Comparison of ENCODE assay signal across 20 cellular contexts in genomic region chr7:54897891-54898290, GRCh38.
DNase-seq lines count a peak whose midpoint lies in the region; TF ChIP-seq lines count a peak whose summit lies in the region.
"Had no signal": no experiment of that assay in that cellular context is flagged by ENCODE, and none has a peak within 500 bp of the region (broad histone marks: within the 10 kb centered on the region; RNA-seq: fewer than 3 reads in every experiment).

No MANE protein-coding gene starts in this region.

- H3K79me2 ChIP-seq in GM23248 (ENCODE audit: insufficient read depth) = no peaks in the 10 kb centered on the region

- intact Hi-C loops in activated T-helper 2 cell treated with anti-CD3 and anti-CD28 coated beads, Interferon-gamma antibody, Interleukin-2, Interleukin-4, amounts not matched to agents 10 μg/mL and 5 μg/mL and 100 μg/mL, durations not matched to agents 14 hours and 24 hours and 36 hours (cut with micrococcal nuclease) = no loop called here

- H3K9me3 ChIP-seq in GM23248 (ENCODE audit: low read depth) (no peaks in the 10 kb centered on the region), subcutaneous abdominal adipose tissue (ENCODE audit: control insufficient read depth in 5 of 5, low read length in 5 of 5) (no peaks in the 10 kb centered on the region)
- H3K9me3 ChIP-seq: BE2C, Peyer's patch, SJSA1 had no signal

- H3F3A ChIP-seq in GM23248 (ENCODE audit: insufficient read depth) = 0 out of 2 replicates have a peak, but pooled peaks cover 7% of the 10 kb centered on the region

- in situ Hi-C loops in GM23248 (cut with MboI) = no loop called here

- H2AFZ ChIP-seq in GM23248 = no peak overlapping the region

- no peaks in the 10 kb centered on the region for H3K27me3 Mint-ChIP-seq in activated T-helper 2 cell treated with anti-CD3 and anti-CD28 coated beads, Interferon-gamma antibody, Interleukin-2, Interleukin-4, amounts not matched to agents 10 μg/mL and 5 μg/mL and 100 μg/mL, durations not matched to agents 14 hours and 24 hours and 36 hours (ENCODE audit: low read depth)

- H3K4me1 Mint-ChIP-seq in activated T-helper 2 cell treated with anti-CD3 and anti-CD28 coated beads, Interferon-gamma antibody, Interleukin-2, Interleukin-4, amounts not matched to agents 10 μg/mL and 5 μg/mL and 100 μg/mL, durations not matched to agents 14 hours and 24 hours and 36 hours (ENCODE audit: low read depth) = no peaks in the 10 kb centered on the region

- H3K27ac ChIP-seq in GM23248 = no peak overlapping the region
- peak overlapping the region; percentile 23 for H3K27ac ChIP-seq in subcutaneous abdominal adipose tissue (ENCODE audit: low read depth, low read length)
- H3K27ac ChIP-seq: Peyer's patch, SJSA1 had no signal

- H3K36me3 ChIP-seq in GM23248 (ENCODE audit: low read depth) (no peaks in the 10 kb centered on the region), subcutaneous abdominal adipose tissue (ENCODE audit: control insufficient read depth in 5 of 5, insufficient read depth in 5 of 5, low read length in 5 of 5) (no peaks in the 10 kb centered on the region)
- H3K36me3 ChIP-seq: BE2C, Peyer's patch, SJSA1 had no signal

- H3K9ac ChIP-seq in GM23248 (no peak overlapping the region), subcutaneous abdominal adipose tissue (ENCODE audit: low read length in 5 of 5) (no peak overlapping the region)

- no peaks in the 10 kb centered on the region for H3K9me2 ChIP-seq in GM23248 (ENCODE audit: insufficient read depth)

- WGBS in GM23248 (ENCODE audit: low coverage in 1 of 2, low lambda C conversion rate in 2 of 2, missing lambda C conversion rate in 2 of 2), 2 experiments = 25 to 30% methylated on average over 2 of the region's 2 CpGs

- H3K9me3 Mint-ChIP-seq in activated T-helper 2 cell treated with anti-CD3 and anti-CD28 coated beads, Interferon-gamma antibody, Interleukin-2, Interleukin-4, amounts not matched to agents 10 μg/mL and 5 μg/mL and 100 μg/mL, durations not matched to agents 14 hours and 24 hours and 36 hours = no peaks in the 10 kb centered on the region
- H3K9me3 Mint-ChIP-seq: HFFc6 had no signal

- no peak overlapping the region for H3K4me2 ChIP-seq in GM23248 (ENCODE audit: unreplicated experiment)

- H3K36me3 Mint-ChIP-seq in activated T-helper 2 cell treated with anti-CD3 and anti-CD28 coated beads, Interferon-gamma antibody, Interleukin-2, Interleukin-4, amounts not matched to agents 10 μg/mL and 5 μg/mL and 100 μg/mL, durations not matched to agents 14 hours and 24 hours and 36 hours (ENCODE audit: low read depth) = no peaks in the 10 kb centered on the region

- H3K4me1 ChIP-seq in GM23248 (ENCODE audit: insufficient read depth) (0 out of 2 replicates have a peak, but pooled peaks cover 7% of the 10 kb centered on the region), subcutaneous abdominal adipose tissue (ENCODE audit: control insufficient read depth in 5 of 5, insufficient read depth in 5 of 5, low read length in 5 of 5) (peaks cover 0 to 4% (median 0%) of the 10 kb centered on the region in 5 donors)
- H3K4me1 ChIP-seq: BE2C, Peyer's patch, SJSA1 had no signal

- no peak for TF ChIP-seq CTCF in fibroblast of mammary gland (conservative IDR thresholded peaks at IDR 0.05; ENCODE audit: control insufficient read depth, insufficient read depth, low read depth, low read length)

- no peak overlapping the region for H3K27ac Mint-ChIP-seq in activated T-helper 2 cell treated with anti-CD3 and anti-CD28 coated beads, Interferon-gamma antibody, Interleukin-2, Interleukin-4, amounts not matched to agents 10 μg/mL and 5 μg/mL and 100 μg/mL, durations not matched to agents 14 hours and 24 hours and 36 hours
- H3K27ac Mint-ChIP-seq: HFFc6 had no signal

- H3K4me3 Mint-ChIP-seq in activated T-helper 2 cell treated with anti-CD3 and anti-CD28 coated beads, Interferon-gamma antibody, Interleukin-2, Interleukin-4, amounts not matched to agents 10 μg/mL and 5 μg/mL and 100 μg/mL, durations not matched to agents 14 hours and 24 hours and 36 hours (ENCODE audit: low read depth) = no peak overlapping the region
- H3K4me3 Mint-ChIP-seq: HFFc6 had no signal

- H3K4me3 ChIP-seq in GM23248 (no peak overlapping the region), fibroblast of mammary gland (ENCODE audit: control insufficient read depth, low read depth, low read length) (no peak overlapping the region), subcutaneous abdominal adipose tissue (ENCODE audit: low read depth in 1 of 5, low read length in 5 of 5) (no peak overlapping the region)
- H3K4me3 ChIP-seq: K562, Peyer's patch, SJSA1 had no signal

- H3K27me3 ChIP-seq in GM23248 (replicated peaks; ENCODE audit: insufficient read depth) = no peaks in the 10 kb centered on the region
- H3K27me3 ChIP-seq in subcutaneous abdominal adipose tissue (ENCODE audit: control insufficient read depth in 5 of 5, insufficient read depth in 4 of 5, low read length in 5 of 5) = no peaks in the 10 kb centered on the region
- H3K27me3 ChIP-seq: BE2C, Peyer's patch, SJSA1 had no signal

- DNase-seq in GM23248 (peak; percentile 24), NCI-H460 (ENCODE audit: extremely low read depth, low read depth) (peak; percentile 49), fibroblast of mammary gland (ENCODE audit: low read depth) (peak; percentile 42)
- DNase-seq in stimulated activated CD4-positive, alpha-beta T cell treated with anti-CD3 and anti-CD28 coated beads, Interleukin-12 subunit alpha, Interleukin-12 subunit beta, amount 100 ng/mL, for 4 hours = no peak
- DNase-seq in stimulated activated naive CD4-positive, alpha-beta T cell (lab: John Stamatoyannopoulos, UW) = no peak
- no peak for DNase-seq in activated T-helper 2 cell treated with anti-CD3 and anti-CD28 coated beads, Interferon-gamma antibody, Interleukin-2, Interleukin-4, amounts not matched to agents 10 μg/mL and 5 μg/mL and 100 μg/mL, durations not matched to agents 14 hours and 24 hours and 36 hours (ENCODE audit: low spot score)
- DNase-seq: BE2C; H7; HFFc6; MM.1S; NCI-H1048; NCI-H1417 treated with DMSO at 0.1 percent for 48 hours; NCI-H187; NCI-H510A; NCI-H748 treated with DMSO at 0.1 percent for 48 hours; NK-92 treated with Interleukin-12 subunit alpha and Interleukin-12 subunit beta, amount 100 ng/mL, for 24 hours; Peyer's patch had no signal

- no peaks in the 10 kb centered on the region for H4K20me1 ChIP-seq in GM23248 (ENCODE audit: insufficient read depth)

Comparison
In these comparisons a context has a peak if more than half of its experiments do, and no peak if none do; other contexts are left out.
1. DNase-seq: peak in GM23248 (single experiment), NCI-H460 (single experiment) and fibroblast of mammary gland (single experiment); none in stimulated activated CD4-positive, alpha-beta T cell treated with anti-CD3 and anti-CD28 coated beads, Interleukin-12 subunit alpha, Interleukin-12 subunit beta, amount 100 ng/mL, for 4 hours (single experiment), stimulated activated naive CD4-positive, alpha-beta T cell (0 of 6) and activated T-helper 2 cell treated with anti-CD3 and anti-CD28 coated beads, Interferon-gamma antibody, Interleukin-2, Interleukin-4, amounts not matched to agents 10 μg/mL and 5 μg/mL and 100 μg/mL, durations not matched to agents 14 hours and 24 hours and 36 hours (single experiment).